ENCODE assay signal across 8 cellular contexts in the genomic region with DNA sequence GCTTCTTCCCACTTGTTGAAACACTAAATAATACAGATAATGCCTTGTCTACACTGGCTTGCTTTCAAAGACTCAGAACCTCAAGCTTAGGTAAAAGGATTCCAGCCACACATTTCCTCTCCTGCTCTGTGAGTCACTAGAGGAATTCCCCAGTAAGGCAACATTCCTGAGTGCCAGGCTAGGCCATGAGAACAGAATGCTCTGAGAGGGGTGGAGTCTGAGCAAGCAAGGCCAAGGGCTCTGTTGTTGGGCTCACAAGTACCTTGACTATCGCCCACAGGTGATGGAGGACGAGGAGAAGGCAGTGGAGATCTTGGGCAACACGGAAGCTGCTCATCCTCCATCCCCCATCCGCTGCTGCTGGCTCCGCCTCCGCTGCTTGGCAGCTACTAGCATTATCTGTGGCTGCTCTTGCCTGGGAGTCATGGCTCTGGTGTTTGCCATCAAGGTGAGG. TPM values are rescaled to one million over a fixed set of nuclear protein-coding genes. Genes with fewer than 3 reads are reported as not detected.
DNase-seq lines count a peak whose midpoint lies in the region; ATAC-seq, FAIRE-seq and TF ChIP-seq lines count a peak whose summit lies in the region.

No MANE protein-coding gene starts in this region.

- H2AFZ ChIP-seq in HepG2 (ENCODE audit: low read length) = no peak overlapping the region

- TF ChIP-seq RAD21 in HepG2 (CRISPR knock-in tag; IDR thresholded peaks at IDR 0.05) = no peak

- TF ChIP-seq POLR2A in HepG2 (IDR thresholded peaks at IDR 0.05; ENCODE audit: insufficient read depth in 1 of 2, low read depth in 2 of 2, low read length in 2 of 2) = peak in 1 of 2 experiments; percentile 38; a peak in 1 of 4 replicates

- H3K36me3 ChIP-seq in brain microvascular endothelial cell (replicated peaks) = peaks cover 70% of the 10 kb centered on the region
- peaks cover 23 to 32% of the 10 kb centered on the region in 2 experiments for H3K36me3 ChIP-seq in HepG2 (replicated peaks in 1 of 2; ENCODE audit: control insufficient read depth in 1 of 2, insufficient read depth in 2 of 2, low read length in 2 of 2)
- peaks cover 0 to 2% of the 10 kb centered on the region in 2 donors for H3K36me3 ChIP-seq in aorta (ENCODE audit: control insufficient read depth in 1 of 2, insufficient read depth in 2 of 2, low read length in 1 of 2)

- H3K4me1 ChIP-seq in HepG2 (ENCODE audit: insufficient read depth, low read length) (peaks cover 38% of the 10 kb centered on the region), aorta (ENCODE audit: control insufficient read depth in 1 of 2, insufficient read depth in 2 of 2, low read length in 2 of 2) (peaks cover 0 to 2% of the 10 kb centered on the region in 2 donors)

- H3K79me2 ChIP-seq in HepG2 (ENCODE audit: insufficient read depth, low read length) = no peaks in the 10 kb centered on the region

- intact Hi-C loops in cardiac septum (cut with DNase I) = no loop called here
- intact Hi-C loops in Right ventricle myocardium inferior (cut with DNase I) = no loop called here
- intact Hi-C loops in HepG2 (cut with micrococcal nuclease; ENCODE audit: unreplicated experiment) = loop anchor here (10.0 kb wide), 1 partner anchor 73 kb away; no protein-coding TSS in a partner anchor
- intact Hi-C loops in aorta (cut with DNase I) = loop anchor here (5.0 kb wide), 2 partner anchors 39 to 44 kb away; a partner anchor contains a TSS

- no TSS peak for BruUV-seq in HepG2 (replicated peaks; lab: Mats Ljungman, UMichigan)

- no peak for FAIRE-seq in HepG2 (lab: Jason Lieb, UNC)

- ATAC-seq in Right ventricle myocardium inferior (no peak), HepG2 (peak; percentile 32), aorta (ENCODE audit: low FRiP score) (peak; percentile 20)

- TF ChIP-seq EP300 in HepG2 (IDR thresholded peaks at IDR 0.05; ENCODE audit: low read depth in 2 of 2, low read length in 2 of 2) (no peak), HepG2 (CRISPR knock-in tag; IDR thresholded peaks at IDR 0.05; ENCODE audit: borderline replicate concordance) (no peak)

- no peaks in the 10 kb centered on the region for H4K20me1 ChIP-seq in HepG2 (ENCODE audit: insufficient read depth, low read length)

- H3K27ac ChIP-seq in brain microvascular endothelial cell (peak overlapping the region; percentile 71), HepG2 (ENCODE audit: extremely low read length, insufficient read depth, low read length) (peak overlapping the region; percentile 0), aorta (ENCODE audit: low read depth in 1 of 2, low read length in 2 of 2) (peak overlapping the region in 1 of 2 donors; percentile 79)

- POLR2A ChIA-PET in HepG2 (lab: Yijun Ruan, JAX) = no interaction called here

- DNase-seq in cardiac septum (ENCODE audit: low spot score) (peak; percentile 55), Right ventricle myocardium inferior (ENCODE audit: missing footprints) (no peak), brain microvascular endothelial cell (peak; percentile 81), HepG2 (ENCODE audit: low spot score) (peak; percentile 61), aorta (no peak), putamen (ENCODE audit: low spot score) (no peak), medulla oblongata (ENCODE audit: extremely low spot score) (no peak)
- no peak for DNase-seq in activated CD4-positive, CD25-positive, alpha-beta regulatory T cell treated with anti-CD3 and anti-CD28 coated beads, Interleukin-2, amount 50 U/mL, for 72 hours

- TF ChIP-seq CTCF in brain microvascular endothelial cell (IDR thresholded peaks at IDR 0.05; ENCODE audit: low read depth, low read length, missing control alignments) = no peak
- TF ChIP-seq CTCF in HepG2 (CRISPR knock-in tag; IDR thresholded peaks at IDR 0.05) = no peak

- 95% methylated on average over 6 of the region's 6 CpGs for WGBS in HepG2 (ENCODE audit: low lambda C conversion rate)
- 80 to 83% methylated on average over 6 of the region's 6 CpGs for WGBS in aorta, 2 donors

- CTCF ChIA-PET in HepG2 (lab: Yijun Ruan, JAX; ENCODE audit: low intra/inter-chr PET ratio, low total read pairs) = no interaction called here

- H3K27me3 ChIP-seq in brain microvascular endothelial cell (replicated peaks) = no peaks in the 10 kb centered on the region
- H3K27me3 ChIP-seq in HepG2 (ENCODE audit: control insufficient read depth in 1 of 2, insufficient read depth in 2 of 2, low read length in 2 of 2) = no peaks in the 10 kb centered on the region
- no peaks in the 10 kb centered on the region for H3K27me3 ChIP-seq in aorta (ENCODE audit: control insufficient read depth in 1 of 2, insufficient read depth in 2 of 2, low read length in 1 of 2)

- H3K9me3 ChIP-seq in HepG2 (ENCODE audit: low read length) (no peaks in the 10 kb centered on the region), aorta (ENCODE audit: control insufficient read depth, low read length) (no peaks in the 10 kb centered on the region)

- H3K4me2 ChIP-seq in HepG2 (ENCODE audit: low read depth, low read length) = no peak overlapping the region

- no peak overlapping the region for H3K9ac ChIP-seq in HepG2 (ENCODE audit: insufficient read depth, low read depth, low read length)

- in situ Hi-C loops in brain microvascular endothelial cell (cut with HindIII; ENCODE audit: low pct_ligation_motif_present, low sequenced_read_pairs) = no loop called here
- in situ Hi-C loops in HepG2 (cut with HindIII; ENCODE audit: extremely low pct_ligation_motif_present, low pct_unique_long_range_greater_than_20kb) = no loop called here

- no peak overlapping the region for H3K4me3 ChIP-seq in brain microvascular endothelial cell (ENCODE audit: low read depth, low read length)
- no peak overlapping the region for H3K4me3 ChIP-seq in HepG2 (replicated peaks in 1 of 3; ENCODE audit: insufficient read depth in 1 of 3, low read depth in 2 of 3, low read length in 3 of 3)
- no peak overlapping the region for H3K4me3 ChIP-seq in aorta (ENCODE audit: low read length in 2 of 2)

RNA-seq across cellular contexts. Expression of a gene that starts 6.7 kb away (rescaled TPM):
- total RNA-seq in cardiac septum (13.2 TPM), Right ventricle myocardium inferior (12.6 TPM), HepG2 (2016; rRNA removed; fragmentation: Illumina TruSeq; extraction: Trizol) (33.9 and 37.4 TPM in 2 replicates), aorta (10 to 100 TPM; 15.8 to 20.8 TPM)
- 13.4 TPM in 2 replicates for total RNA-seq in HepG2 (2016; cell fraction: cytosol; rRNA removed; fragmentation: Illumina TruSeq; extraction: Trizol; ENCODE audit: low read depth)
- total RNA-seq in HepG2 (2016; cell fraction: insoluble cytoplasmic fraction; rRNA removed; fragmentation: Illumina TruSeq; extraction: Trizol) = 32.9 and 41.4 TPM in 2 replicates
- total RNA-seq in HepG2 (2016; cell fraction: membrane; rRNA removed; fragmentation: Illumina TruSeq; extraction: Trizol) = 23.7 and 24.3 TPM in 2 replicates
- 39.5 and 43.1 TPM in 2 replicates for total RNA-seq in HepG2 (2016; cell fraction: nucleus; rRNA removed; fragmentation: Illumina TruSeq; extraction: Trizol)
- polyA plus RNA-seq in HepG2 (2011; rRNA removed) (39.8 and 42.1 TPM in 2 replicates), aorta (10 to 100 TPM; 12.3 to 36.0 TPM)
- polyA plus RNA-seq in HepG2 (2011; cell fraction: cytosol; rRNA removed) = 22.7 and 30.8 TPM in 2 replicates
- polyA plus RNA-seq in HepG2 (2011; cell fraction: nucleus; rRNA removed) = 140 and 166 TPM in 2 replicates
- polyA plus RNA-seq in HepG2 (2012) = 21.4 and 22.8 TPM in 2 replicates
- polyA plus RNA-seq in HepG2 (2016; cell fraction: cytosol; fragmentation: Illumina TruSeq; extraction: Trizol; ENCODE audit: low read depth) = 15.4 and 16.5 TPM in 2 replicates
- 38.9 and 41.5 TPM in 2 replicates for polyA plus RNA-seq in HepG2 (2016; cell fraction: insoluble cytoplasmic fraction; fragmentation: Illumina TruSeq; extraction: Trizol; ENCODE audit: low read depth)
- 21.3 and 23.8 TPM in 2 replicates for polyA plus RNA-seq in HepG2 (2016; cell fraction: membrane; fragmentation: Illumina TruSeq; extraction: Trizol; ENCODE audit: low read depth)
- polyA plus RNA-seq in HepG2 (2016; cell fraction: nucleus; fragmentation: Illumina TruSeq; extraction: Trizol; ENCODE audit: insufficient read depth, low read depth) = 142 and 147 TPM in 2 replicates
- 53.8 and 68.9 TPM in 2 replicates for polyA minus RNA-seq in HepG2 (2011; rRNA and poly(A)+ RNA removed; ENCODE audit: low replicate concordance)
- polyA minus RNA-seq in HepG2 (2011; cell fraction: cytosol; rRNA and poly(A)+ RNA removed) = 9.0 and 12.9 TPM in 2 replicates
- 38.1 and 40.3 TPM in 2 replicates for polyA minus RNA-seq in HepG2 (2011; cell fraction: nucleus; rRNA and poly(A)+ RNA removed)

RNA-seq across cellular contexts. Expression of a gene that starts 20.4 kb away (rescaled TPM):
- total RNA-seq in cardiac septum (1.0 TPM), Right ventricle myocardium inferior (0.89 TPM), HepG2 (2016; rRNA removed; fragmentation: Illumina TruSeq; extraction: Trizol) (1.2 and 6.4 TPM in 2 replicates), aorta (1 to 10 TPM in 1 of 2 donors, under 1 TPM in 1; 0.52 to 2.7 TPM)
- total RNA-seq in HepG2 (2016; cell fraction: cytosol; rRNA removed; fragmentation: Illumina TruSeq; extraction: Trizol; ENCODE audit: low read depth) = 0.51 and 0.71 TPM in 2 replicates
- total RNA-seq in HepG2 (2016; cell fraction: insoluble cytoplasmic fraction; rRNA removed; fragmentation: Illumina TruSeq; extraction: Trizol) = 1.4 and 4.0 TPM in 2 replicates
- total RNA-seq in HepG2 (2016; cell fraction: membrane; rRNA removed; fragmentation: Illumina TruSeq; extraction: Trizol) = 0.83 and 1.7 TPM in 2 replicates
- 11.6 and 12.1 TPM in 2 replicates for total RNA-seq in HepG2 (2016; cell fraction: nucleus; rRNA removed; fragmentation: Illumina TruSeq; extraction: Trizol)
- polyA plus RNA-seq in HepG2 (2011; rRNA removed) (4.0 and 6.4 TPM in 2 replicates), aorta (1 to 10 TPM in 1 of 2 donors, under 1 TPM in 1; 0.88 to 9.8 TPM)
- 1.3 and 2.2 TPM in 2 replicates for polyA plus RNA-seq in HepG2 (2011; cell fraction: cytosol; rRNA removed)
- 37.2 and 53.6 TPM in 2 replicates for polyA plus RNA-seq in HepG2 (2011; cell fraction: nucleus; rRNA removed)
- polyA plus RNA-seq in HepG2 (2012) = 0.84 and 2.1 TPM in 2 replicates
- polyA plus RNA-seq in HepG2 (2016; cell fraction: cytosol; fragmentation: Illumina TruSeq; extraction: Trizol; ENCODE audit: low read depth) = 0.78 and 0.96 TPM in 2 replicates
- polyA plus RNA-seq in HepG2 (2016; cell fraction: insoluble cytoplasmic fraction; fragmentation: Illumina TruSeq; extraction: Trizol; ENCODE audit: low read depth) = 0.91 and 1.5 TPM in 2 replicates
- polyA plus RNA-seq in HepG2 (2016; cell fraction: membrane; fragmentation: Illumina TruSeq; extraction: Trizol; ENCODE audit: low read depth) = 0.41 and 1.4 TPM in 2 replicates
- polyA plus RNA-seq in HepG2 (2016; cell fraction: nucleus; fragmentation: Illumina TruSeq; extraction: Trizol; ENCODE audit: insufficient read depth, low read depth) = 22.1 and 31.9 TPM in 2 replicates
- polyA minus RNA-seq in HepG2 (2011; rRNA and poly(A)+ RNA removed; ENCODE audit: low replicate concordance) = 1.5 and 16.0 TPM in 2 replicates
- 0.69 and 1.8 TPM in 2 replicates for polyA minus RNA-seq in HepG2 (2011; cell fraction: cytosol; rRNA and poly(A)+ RNA removed)
- polyA minus RNA-seq in HepG2 (2011; cell fraction: nucleus; rRNA and poly(A)+ RNA removed) = 3.7 and 5.2 TPM in 2 replicates

RNA-seq across cellular contexts. Expression of a gene that starts 20.6 kb away (rescaled TPM):
- total RNA-seq in cardiac septum (47.9 TPM), Right ventricle myocardium inferior (42.6 TPM), HepG2 (2016; rRNA removed; fragmentation: Illumina TruSeq; extraction: Trizol) (85.6 and 102 TPM in 2 replicates), aorta (10 to 100 TPM; 73.9 to 90.2 TPM)
- 11.9 and 12.0 TPM in 2 replicates for total RNA-seq in HepG2 (2016; cell fraction: cytosol; rRNA removed; fragmentation: Illumina TruSeq; extraction: Trizol; ENCODE audit: low read depth)
- total RNA-seq in HepG2 (2016; cell fraction: insoluble cytoplasmic fraction; rRNA removed; fragmentation: Illumina TruSeq; extraction: Trizol) = 79.6 and 89.9 TPM in 2 replicates
- 40.5 and 47.1 TPM in 2 replicates for total RNA-seq in HepG2 (2016; cell fraction: membrane; rRNA removed; fragmentation: Illumina TruSeq; extraction: Trizol)
- total RNA-seq in HepG2 (2016; cell fraction: nucleus; rRNA removed; fragmentation: Illumina TruSeq; extraction: Trizol) = 55.6 and 65.6 TPM in 2 replicates
- polyA plus RNA-seq in HepG2 (2011; rRNA removed) (84.0 and 91.0 TPM in 2 replicates), aorta (10 to 100 TPM; 22.7 to 59.5 TPM)
- 47.5 and 49.3 TPM in 2 replicates for polyA plus RNA-seq in HepG2 (2011; cell fraction: cytosol; rRNA removed)
- 128 and 147 TPM in 2 replicates for polyA plus RNA-seq in HepG2 (2011; cell fraction: nucleus; rRNA removed)
- polyA plus RNA-seq in HepG2 (2012) = 44.7 and 52.0 TPM in 2 replicates
- polyA plus RNA-seq in HepG2 (2016; cell fraction: cytosol; fragmentation: Illumina TruSeq; extraction: Trizol; ENCODE audit: low read depth) = 8.6 and 10.7 TPM in 2 replicates
- polyA plus RNA-seq in HepG2 (2016; cell fraction: insoluble cytoplasmic fraction; fragmentation: Illumina TruSeq; extraction: Trizol; ENCODE audit: low read depth) = 87.6 and 98.5 TPM in 2 replicates
- polyA plus RNA-seq in HepG2 (2016; cell fraction: membrane; fragmentation: Illumina TruSeq; extraction: Trizol; ENCODE audit: low read depth) = 29.9 and 30.8 TPM in 2 replicates
- 131 and 139 TPM in 2 replicates for polyA plus RNA-seq in HepG2 (2016; cell fraction: nucleus; fragmentation: Illumina TruSeq; extraction: Trizol; ENCODE audit: insufficient read depth, low read depth)
- polyA minus RNA-seq in HepG2 (2011; rRNA and poly(A)+ RNA removed; ENCODE audit: low replicate concordance) = 110 and 128 TPM in 2 replicates
- polyA minus RNA-seq in HepG2 (2011; cell fraction: cytosol; rRNA and poly(A)+ RNA removed) = 42.3 and 58.2 TPM in 2 replicates
- 34.0 and 43.5 TPM in 2 replicates for polyA minus RNA-seq in HepG2 (2011; cell fraction: nucleus; rRNA and poly(A)+ RNA removed)

RNA-seq across cellular contexts. Expression of a gene that starts 42.5 kb away (rescaled TPM):
- total RNA-seq in cardiac septum = 47.8 TPM
- 39.7 TPM for total RNA-seq in Right ventricle myocardium inferior
- 9.0 and 27.8 TPM in 2 replicates for total RNA-seq in HepG2 (2016; rRNA removed; fragmentation: Illumina TruSeq; extraction: Trizol)
- 13.8 and 14.2 TPM in 2 replicates for total RNA-seq in HepG2 (2016; cell fraction: cytosol; rRNA removed; fragmentation: Illumina TruSeq; extraction: Trizol; ENCODE audit: low read depth)
- total RNA-seq in HepG2 (2016; cell fraction: insoluble cytoplasmic fraction; rRNA removed; fragmentation: Illumina TruSeq; extraction: Trizol) = 9.7 and 19.4 TPM in 2 replicates
- 6.2 and 6.3 TPM in 2 replicates for total RNA-seq in HepG2 (2016; cell fraction: membrane; rRNA removed; fragmentation: Illumina TruSeq; extraction: Trizol)
- total RNA-seq in HepG2 (2016; cell fraction: nucleus; rRNA removed; fragmentation: Illumina TruSeq; extraction: Trizol) = 19.4 and 23.7 TPM in 2 replicates
- 4.9 TPM in 2 replicates for polyA plus RNA-seq in HepG2 (2011; rRNA removed)
- 0.72 and 0.78 TPM in 2 replicates for polyA plus RNA-seq in HepG2 (2011; cell fraction: cytosol; rRNA removed)
- polyA plus RNA-seq in HepG2 (2011; cell fraction: nucleus; rRNA removed) = 29.7 and 43.5 TPM in 2 replicates
- 14.4 and 16.2 TPM in 2 replicates for polyA plus RNA-seq in HepG2 (2012)
- polyA plus RNA-seq in HepG2 (2016; cell fraction: cytosol; fragmentation: Illumina TruSeq; extraction: Trizol; ENCODE audit: low read depth) = 0.08 and 0.18 TPM in 2 replicates
- polyA plus RNA-seq in HepG2 (2016; cell fraction: insoluble cytoplasmic fraction; fragmentation: Illumina TruSeq; extraction: Trizol; ENCODE audit: low read depth) = 4.1 and 8.0 TPM in 2 replicates
- polyA plus RNA-seq in HepG2 (2016; cell fraction: membrane; fragmentation: Illumina TruSeq; extraction: Trizol; ENCODE audit: low read depth) = 0.25 and 0.49 TPM in 2 replicates
- 43.3 and 55.9 TPM in 2 replicates for polyA plus RNA-seq in HepG2 (2016; cell fraction: nucleus; fragmentation: Illumina TruSeq; extraction: Trizol; ENCODE audit: insufficient read depth, low read depth)
- polyA minus RNA-seq in HepG2 (2011; rRNA and poly(A)+ RNA removed; ENCODE audit: low replicate concordance) = 32.0 and 40.1 TPM in 2 replicates
- polyA minus RNA-seq in HepG2 (2011; cell fraction: cytosol; rRNA and poly(A)+ RNA removed) = 12.0 and 13.6 TPM in 2 replicates
- 24.1 and 38.5 TPM in 2 replicates for polyA minus RNA-seq in HepG2 (2011; cell fraction: nucleus; rRNA and poly(A)+ RNA removed)
- 10 to 100 TPM; 55.0 to 66.2 TPM for total RNA-seq in aorta
- 10 to 100 TPM in 1 of 2 donors, 1 to 10 TPM in 1; 7.1 to 14.8 TPM for polyA plus RNA-seq in aorta

RNA-seq across cellular contexts. Expression of a gene that starts 45.5 kb away (rescaled TPM):
- total RNA-seq in cardiac septum (22.7 TPM), Right ventricle myocardium inferior (17.4 TPM), HepG2 (2016; rRNA removed; fragmentation: Illumina TruSeq; extraction: Trizol) (14.3 and 16.5 TPM in 2 replicates), aorta (10 to 100 TPM; 11.8 to 13.4 TPM)
- 1.3 TPM in 2 replicates for total RNA-seq in HepG2 (2016; cell fraction: cytosol; rRNA removed; fragmentation: Illumina TruSeq; extraction: Trizol; ENCODE audit: low read depth)
- 12.7 and 16.5 TPM in 2 replicates for total RNA-seq in HepG2 (2016; cell fraction: insoluble cytoplasmic fraction; rRNA removed; fragmentation: Illumina TruSeq; extraction: Trizol)
- total RNA-seq in HepG2 (2016; cell fraction: membrane; rRNA removed; fragmentation: Illumina TruSeq; extraction: Trizol) = 5.2 and 5.9 TPM in 2 replicates
- total RNA-seq in HepG2 (2016; cell fraction: nucleus; rRNA removed; fragmentation: Illumina TruSeq; extraction: Trizol) = 15.1 and 17.8 TPM in 2 replicates
- polyA plus RNA-seq in HepG2 (2011; rRNA removed) (6.1 and 8.2 TPM in 2 replicates), aorta (1 to 10 TPM; 2.1 to 6.7 TPM)
- polyA plus RNA-seq in HepG2 (2011; cell fraction: cytosol; rRNA removed) = 3.9 and 4.8 TPM in 2 replicates
- 25.0 TPM in 2 replicates for polyA plus RNA-seq in HepG2 (2011; cell fraction: nucleus; rRNA removed)
- 9.2 and 10.1 TPM in 2 replicates for polyA plus RNA-seq in HepG2 (2012)
- 0.64 and 0.65 TPM in 2 replicates for polyA plus RNA-seq in HepG2 (2016; cell fraction: cytosol; fragmentation: Illumina TruSeq; extraction: Trizol; ENCODE audit: low read depth)
- 11.8 and 14.8 TPM in 2 replicates for polyA plus RNA-seq in HepG2 (2016; cell fraction: insoluble cytoplasmic fraction; fragmentation: Illumina TruSeq; extraction: Trizol; ENCODE audit: low read depth)
- 2.2 and 2.7 TPM in 2 replicates for polyA plus RNA-seq in HepG2 (2016; cell fraction: membrane; fragmentation: Illumina TruSeq; extraction: Trizol; ENCODE audit: low read depth)
- 25.2 and 26.3 TPM in 2 replicates for polyA plus RNA-seq in HepG2 (2016; cell fraction: nucleus; fragmentation: Illumina TruSeq; extraction: Trizol; ENCODE audit: insufficient read depth, low read depth)
- 9.3 and 12.7 TPM in 2 replicates for polyA minus RNA-seq in HepG2 (2011; rRNA and poly(A)+ RNA removed; ENCODE audit: low replicate concordance)
- 8.3 and 9.5 TPM in 2 replicates for polyA minus RNA-seq in HepG2 (2011; cell fraction: cytosol; rRNA and poly(A)+ RNA removed)
- 15.8 and 22.4 TPM in 2 replicates for polyA minus RNA-seq in HepG2 (2011; cell fraction: nucleus; rRNA and poly(A)+ RNA removed)

Comparison
In these comparisons a context has a peak if more than half of its experiments do, and no peak if none do; other contexts are left out.
1. DNase-seq: peak in cardiac septum (single experiment), brain microvascular endothelial cell (single experiment) and HepG2 (single experiment); none in Right ventricle myocardium inferior (single experiment), aorta (0 of 2), putamen (single experiment), activated CD4-positive, CD25-positive, alpha-beta regulatory T cell treated with anti-CD3 and anti-CD28 coated beads, Interleukin-2, amount 50 U/mL, for 72 hours (single experiment) and medulla oblongata (single experiment).
2. intact Hi-C loops: an anchor here in HepG2 (10.0 kb wide) and aorta (5.0 kb wide); none called in cardiac septum and Right ventricle myocardium inferior.